In the genomic region with DNA sequence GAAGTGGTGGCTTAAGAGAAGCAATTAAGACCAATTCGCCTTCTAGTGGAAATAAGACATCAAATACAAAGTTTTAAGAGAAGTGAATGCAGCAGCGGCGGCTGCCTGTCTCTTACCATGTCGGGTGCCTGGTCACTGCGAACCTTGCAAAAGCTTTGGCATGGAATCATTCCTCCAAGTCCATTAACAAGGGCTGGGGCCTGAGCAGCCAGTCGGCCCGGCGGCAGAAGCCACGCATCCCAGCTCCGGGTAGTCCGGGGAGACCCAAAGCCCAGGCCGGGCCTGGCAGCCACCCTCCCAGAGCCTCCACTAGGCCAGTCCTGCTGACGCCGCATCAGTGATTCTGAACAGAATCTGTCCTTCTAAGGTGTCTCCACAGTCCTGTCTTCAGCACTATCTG, we compare ENCODE assay signal across 28 cellular contexts.
DNase-seq lines count a peak whose midpoint lies in the region; ATAC-seq, FAIRE-seq and TF ChIP-seq lines count a peak whose summit lies in the region.
"Had no signal": no experiment of that assay in that cellular context is flagged by ENCODE, and none has a peak within 500 bp of the region (broad histone marks: within the 10 kb centered on the region; RNA-seq: fewer than 3 reads in every experiment).

No MANE protein-coding gene starts in this region.

- no peak overlapping the region for H3K9ac ChIP-seq in kidney (ENCODE audit: low read length in 2 of 2)
- H3K9ac ChIP-seq: BLaER1 treated with 17β-estradiol and CSF1 and Interleukin-3, amounts not matched to agents 10 nM and 100 nM had no signal

- H3K9me2 ChIP-seq in OCI-LY7 (ENCODE audit: insufficient read depth, low read length): no peaks in the 10 kb centered on the region

- no peaks in the 10 kb centered on the region for H3K4me1 ChIP-seq in OCI-LY7 (ENCODE audit: insufficient read depth, low read length, poor library complexity, severe bottlenecking)
- peaks cover 0 to under 1% of the 10 kb centered on the region in 2 donors for H3K4me1 ChIP-seq in kidney (ENCODE audit: control insufficient read depth in 1 of 2, insufficient read depth in 1 of 2, low read depth in 1 of 2, low read length in 2 of 2)
- H3K4me1 ChIP-seq: SJCRH30 had no signal

- FAIRE-seq in kidney (lab: Jason Lieb, UNC): no peak
- FAIRE-seq: HTR-8/SVneo, K562, RCC 7860 had no signal

- no peak overlapping the region for H3K4me3 Mint-ChIP-seq in activated CD8-positive, alpha-beta memory T cell treated with anti-CD3 and anti-CD28 coated beads, Interleukin-2, amount 10 ng/mL, durations not matched to agents 7 days and 5 days
- H3K4me3 Mint-ChIP-seq in stimulated activated memory B cell treated with anti-CD40 and anti-IgM and Interleukin-4, amounts not matched to agents 10 μg/mL and 1 μg/mL and 100 μg/mL, for 72 hours: no peak overlapping the region
- H3K4me3 Mint-ChIP-seq: CD4-positive, alpha-beta T cell had no signal

- H4K20me1 ChIP-seq in OCI-LY7 (ENCODE audit: insufficient read depth, low read length): no peaks in the 10 kb centered on the region

- CTCF ChIA-PET in activated CD8-positive, alpha-beta memory T cell treated with anti-CD3 and anti-CD28 coated beads, Interleukin-2, amount 10 ng/mL, durations not matched to agents 7 days and 5 days (lab: Charles Lee): no interaction called here
- CTCF ChIA-PET in OCI-LY7 (lab: Charles Lee; ENCODE audit: unreplicated experiment): no interaction called here

- POLR2A ChIA-PET in OCI-LY7 (lab: Charles Lee): no interaction called here

- no TSS peak for BruUV-seq in OCI-LY7 (replicated peaks; lab: Mats Ljungman, UMichigan)

- H3K4me3 ChIP-seq in OCI-LY7 (ENCODE audit: low read depth, low read length, poor library complexity, severe bottlenecking): no peak overlapping the region
- H3K4me3 ChIP-seq in kidney (ENCODE audit: low read length in 2 of 2): no peak overlapping the region
- H3K4me3 ChIP-seq: BLaER1 treated with 17β-estradiol and CSF1 and Interleukin-3, amounts not matched to agents 10 nM and 100 nM; K562; SJCRH30 had no signal

- peak; percentile 32 for DNase-seq in activated CD8-positive, alpha-beta memory T cell treated with anti-CD3 and anti-CD28 coated beads, Interleukin-2, amount 10 ng/mL, durations not matched to agents 7 days and 5 days
- no peak for DNase-seq in activated CD8-positive, alpha-beta memory T cell treated with anti-CD3 and anti-CD28 coated beads for 24 hours
- DNase-seq in OCI-LY7 (ENCODE audit: low spot score) (no peak), kidney (peak; percentile 66), OCI-M2 (lab: John Stamatoyannopoulos, UW; ENCODE audit: unreplicated experiment) (no peak), NCI-H1436 treated with DMSO at 0.1 percent for 48 hours (lab: John Stamatoyannopoulos, UW) (no peak)
- DNase-seq: CD4-positive, alpha-beta T cell; COR-L47; DMS53; GOT3; HCEC 1CT; Kasumi-1; NCI-H1048; NCI-H1417; NCI-H1694 treated with DMSO at 0.1 percent for 48 hours; NCI-H2081 treated with DMSO at 0.1 percent for 48 hours; NCI-H2171; NCI-H226; NCI-H510A; NCI-H69; OCI-M1 had no signal

- no peaks in the 10 kb centered on the region for H3K79me2 ChIP-seq in OCI-LY7 (ENCODE audit: insufficient read depth, low read depth, low read length)

- H3K4me1 Mint-ChIP-seq in activated CD8-positive, alpha-beta memory T cell treated with anti-CD3 and anti-CD28 coated beads, Interleukin-2, amount 10 ng/mL, durations not matched to agents 7 days and 5 days: no peaks in the 10 kb centered on the region
- peaks cover 34% of the 10 kb centered on the region for H3K4me1 Mint-ChIP-seq in stimulated activated memory B cell treated with anti-CD40 and anti-IgM and Interleukin-4, amounts not matched to agents 10 μg/mL and 1 μg/mL and 100 μg/mL, for 72 hours

- no peaks in the 10 kb centered on the region for H3K9me3 ChIP-seq in OCI-LY7 (ENCODE audit: low read length)
- H3K9me3 ChIP-seq in kidney (ENCODE audit: control insufficient read depth in 1 of 2, low read length in 2 of 2): no peaks in the 10 kb centered on the region
- H3K9me3 ChIP-seq: BLaER1 treated with 17β-estradiol and CSF1 and Interleukin-3, amounts not matched to agents 10 nM and 100 nM; SJCRH30 had no signal

- ATAC-seq in activated CD8-positive, alpha-beta memory T cell treated with anti-CD3 and anti-CD28 coated beads, Interleukin-2, amount 10 ng/mL, durations not matched to agents 7 days and 5 days: no peak
- no peak for ATAC-seq in stimulated activated memory B cell treated with anti-CD40 and anti-IgM and Interleukin-4, amounts not matched to agents 10 μg/mL and 1 μg/mL and 100 μg/mL, for 72 hours
- ATAC-seq: K562, SK-N-SH treated with all-trans-retinoic acid at 6 μM for 48 hours had no signal

- H3K27ac ChIP-seq in OCI-LY7 (ENCODE audit: low read depth, low read length, poor library complexity, severe bottlenecking) (peak overlapping the region; percentile 47), kidney (ENCODE audit: low read depth in 2 of 2, low read length in 2 of 2) (no peak overlapping the region)
- H3K27ac ChIP-seq: BLaER1 treated with 17β-estradiol and CSF1 and Interleukin-3, amounts not matched to agents 10 nM and 100 nM; SJCRH30 had no signal

- H3K27ac Mint-ChIP-seq in activated CD8-positive, alpha-beta memory T cell treated with anti-CD3 and anti-CD28 coated beads, Interleukin-2, amount 10 ng/mL, durations not matched to agents 7 days and 5 days: no peak overlapping the region
- no peak overlapping the region for H3K27ac Mint-ChIP-seq in stimulated activated memory B cell treated with anti-CD40 and anti-IgM and Interleukin-4, amounts not matched to agents 10 μg/mL and 1 μg/mL and 100 μg/mL, for 72 hours
- H3K27ac Mint-ChIP-seq: CD4-positive, alpha-beta T cell had no signal

- peaks cover 45% of the 10 kb centered on the region for H3K36me3 ChIP-seq in OCI-LY7 (ENCODE audit: insufficient read depth, low read length)
- H3K36me3 ChIP-seq in kidney (ENCODE audit: control insufficient read depth in 1 of 2, insufficient read depth in 2 of 2, low read length in 2 of 2): no peaks in the 10 kb centered on the region
- H3K36me3 ChIP-seq: SJCRH30 had no signal

- no peak overlapping the region for H2AFZ ChIP-seq in OCI-LY7 (ENCODE audit: low read length)

- H3K36me3 Mint-ChIP-seq in activated CD8-positive, alpha-beta memory T cell treated with anti-CD3 and anti-CD28 coated beads, Interleukin-2, amount 10 ng/mL, durations not matched to agents 7 days and 5 days: no peaks in the 10 kb centered on the region
- H3K36me3 Mint-ChIP-seq in stimulated activated memory B cell treated with anti-CD40 and anti-IgM and Interleukin-4, amounts not matched to agents 10 μg/mL and 1 μg/mL and 100 μg/mL, for 72 hours: peaks cover 38% of the 10 kb centered on the region

- H3K4me2 ChIP-seq in OCI-LY7 (ENCODE audit: low read length): no peak overlapping the region
- H3K4me2 ChIP-seq: BLaER1 treated with 17β-estradiol and CSF1 and Interleukin-3, amounts not matched to agents 10 nM and 100 nM had no signal

- TF ChIP-seq CTCF in OCI-LY7 (conservative IDR thresholded peaks at IDR 0.05; ENCODE audit: low read length): no peak
- TF ChIP-seq CTCF in kidney (IDR thresholded peaks at IDR 0.05; ENCODE audit: borderline replicate concordance, extremely low read depth, insufficient read depth): no peak

- intact Hi-C loops in OCI-LY7 (cut with micrococcal nuclease; ENCODE audit: unreplicated experiment): no loop called here
- intact Hi-C loops in kidney (cut with DNase I): no loop called here

- H3K27me3 Mint-ChIP-seq in activated CD8-positive, alpha-beta memory T cell treated with anti-CD3 and anti-CD28 coated beads, Interleukin-2, amount 10 ng/mL, durations not matched to agents 7 days and 5 days: no peaks in the 10 kb centered on the region
- no peaks in the 10 kb centered on the region for H3K27me3 Mint-ChIP-seq in stimulated activated memory B cell treated with anti-CD40 and anti-IgM and Interleukin-4, amounts not matched to agents 10 μg/mL and 1 μg/mL and 100 μg/mL, for 72 hours
- H3K27me3 Mint-ChIP-seq: CD4-positive, alpha-beta T cell had no signal

- H3K9me3 Mint-ChIP-seq in activated CD8-positive, alpha-beta memory T cell treated with anti-CD3 and anti-CD28 coated beads, Interleukin-2, amount 10 ng/mL, durations not matched to agents 7 days and 5 days (ENCODE audit: low read depth): no peaks in the 10 kb centered on the region
- H3K9me3 Mint-ChIP-seq in stimulated activated memory B cell treated with anti-CD40 and anti-IgM and Interleukin-4, amounts not matched to agents 10 μg/mL and 1 μg/mL and 100 μg/mL, for 72 hours: no peaks in the 10 kb centered on the region
- H3K9me3 Mint-ChIP-seq: CD4-positive, alpha-beta T cell had no signal

Comparison
In these comparisons a context has a peak if more than half of its experiments do, and no peak if none do; other contexts are left out.
1. DNase-seq: peak in activated CD8-positive, alpha-beta memory T cell treated with anti-CD3 and anti-CD28 coated beads, Interleukin-2, amount 10 ng/mL, durations not matched to agents 7 days and 5 days (single experiment) and kidney (single experiment); none in activated CD8-positive, alpha-beta memory T cell treated with anti-CD3 and anti-CD28 coated beads for 24 hours (single experiment), OCI-LY7 (single experiment), OCI-M2 (single experiment) and NCI-H1436 treated with DMSO at 0.1 percent for 48 hours (single experiment).